ENCODE assay signal across 25 cellular contexts in genomic region chr9:75995066-75995465, GRCh38.
"Had no signal": no experiment of that assay in that cellular context is flagged by ENCODE, and none has a peak within 500 bp of the region (broad histone marks: within the 10 kb centered on the region; RNA-seq: fewer than 3 reads in every experiment).

No MANE protein-coding gene starts in this region.

- H3K27me3 Mint-ChIP-seq: activated CD4-positive, alpha-beta memory T cell treated with anti-CD3 and anti-CD28 coated beads, Interleukin-2, amount 10 ng/mL, durations not matched to agents 7 days and 5 days; activated CD4-positive, alpha-beta T cell treated with anti-CD3 and anti-CD28 coated beads, Interleukin-2, amount 10 ng/mL, durations not matched to agents 7 days and 5 days; activated naive CD8-positive, alpha-beta T cell; activated T-cell treated with anti-CD3 and anti-CD28 coated beads, Interleukin-2, amount 50 U/mL, for 24 hours; brain; naive thymus-derived CD4-positive, alpha-beta T cell; stimulated activated naive B cell treated with anti-CD40 and anti-IgM and Interleukin-4, amounts not matched to agents 10 μg/mL and 1 μg/mL and 100 μg/mL, for 72 hours; T-helper 17 cell had no signal

- DNase-seq: activated CD4-positive, alpha-beta memory T cell treated with anti-CD3 and anti-CD28 coated beads, Interleukin-2, amount 10 ng/mL, durations not matched to agents 7 days and 5 days; activated CD4-positive, alpha-beta T cell treated with anti-CD3 and anti-CD28 coated beads for 1 hour; activated CD4-positive, alpha-beta T cell treated with anti-CD3 and anti-CD28 coated beads, Interleukin-2, amount 10 ng/mL, durations not matched to agents 7 days and 5 days; activated CD8-positive, alpha-beta memory T cell treated with anti-CD3 and anti-CD28 coated beads, Interleukin-2, amount 50 U/mL, for 48 hours; activated T-cell treated with anti-CD3 and anti-CD28 coated beads, Interleukin-2, amount 50 U/mL, for 24 hours; aorta; gastrocnemius medialis; glutamatergic neuron; islet precursor cell; left cardiac atrium; mammary epithelial cell; naive thymus-derived CD4-positive, alpha-beta T cell; occipital lobe; stimulated activated CD4-positive, alpha-beta T cell treated with anti-CD3 and anti-CD28 coated beads, Interleukin-15, amount 100 ng/mL, for 24 hours; stimulated activated CD4-positive, alpha-beta T cell treated with anti-CD3 and anti-CD28 coated beads, Interleukin-2, amount 100 ng/mL, for 24 hours; stimulated activated naive B cell treated with anti-CD40 and anti-IgM and Interleukin-4, amounts not matched to agents 10 μg/mL and 1 μg/mL and 100 μg/mL, for 72 hours; stomach; SW 1271; T-helper 17 cell; T1000; thyroid gland; upper lobe of right lung had no signal

- H3K36me3 Mint-ChIP-seq: brain; stimulated activated naive B cell treated with anti-CD40 and anti-IgM and Interleukin-4, amounts not matched to agents 10 μg/mL and 1 μg/mL and 100 μg/mL, for 72 hours had no signal

- H3K4me1 Mint-ChIP-seq: activated CD4-positive, alpha-beta memory T cell treated with anti-CD3 and anti-CD28 coated beads, Interleukin-2, amount 10 ng/mL, durations not matched to agents 7 days and 5 days; activated CD4-positive, alpha-beta T cell treated with anti-CD3 and anti-CD28 coated beads, Interleukin-2, amount 10 ng/mL, durations not matched to agents 7 days and 5 days; neural crest cell; stimulated activated naive B cell treated with anti-CD40 and anti-IgM and Interleukin-4, amounts not matched to agents 10 μg/mL and 1 μg/mL and 100 μg/mL, for 72 hours had no signal

- H3K27ac Mint-ChIP-seq: activated CD4-positive, alpha-beta memory T cell treated with anti-CD3 and anti-CD28 coated beads, Interleukin-2, amount 10 ng/mL, durations not matched to agents 7 days and 5 days; activated CD4-positive, alpha-beta T cell treated with anti-CD3 and anti-CD28 coated beads, Interleukin-2, amount 10 ng/mL, durations not matched to agents 7 days and 5 days; activated naive CD8-positive, alpha-beta T cell; activated T-cell treated with anti-CD3 and anti-CD28 coated beads, Interleukin-2, amount 50 U/mL, for 24 hours; brain; stimulated activated naive B cell treated with anti-CD40 and anti-IgM and Interleukin-4, amounts not matched to agents 10 μg/mL and 1 μg/mL and 100 μg/mL, for 72 hours; T-helper 17 cell had no signal

- H3K4me3 Mint-ChIP-seq: activated CD4-positive, alpha-beta memory T cell treated with anti-CD3 and anti-CD28 coated beads, Interleukin-2, amount 10 ng/mL, durations not matched to agents 7 days and 5 days; activated CD4-positive, alpha-beta T cell treated with anti-CD3 and anti-CD28 coated beads, Interleukin-2, amount 10 ng/mL, durations not matched to agents 7 days and 5 days; activated naive CD8-positive, alpha-beta T cell; activated T-cell treated with anti-CD3 and anti-CD28 coated beads, Interleukin-2, amount 50 U/mL, for 24 hours; brain; neural crest cell; stimulated activated naive B cell treated with anti-CD40 and anti-IgM and Interleukin-4, amounts not matched to agents 10 μg/mL and 1 μg/mL and 100 μg/mL, for 72 hours; T-helper 17 cell had no signal

- ATAC-seq: gastrocnemius medialis; left cardiac atrium; naive thymus-derived CD4-positive, alpha-beta T cell; stimulated activated naive B cell treated with anti-CD40 and anti-IgM and Interleukin-4, amounts not matched to agents 10 μg/mL and 1 μg/mL and 100 μg/mL, for 72 hours; T-helper 17 cell; upper lobe of right lung had no signal

- H3K9me3 Mint-ChIP-seq: brain; stimulated activated naive B cell treated with anti-CD40 and anti-IgM and Interleukin-4, amounts not matched to agents 10 μg/mL and 1 μg/mL and 100 μg/mL, for 72 hours had no signal
